ENCODE assay signal across 8 cellular contexts in the genomic region with DNA sequence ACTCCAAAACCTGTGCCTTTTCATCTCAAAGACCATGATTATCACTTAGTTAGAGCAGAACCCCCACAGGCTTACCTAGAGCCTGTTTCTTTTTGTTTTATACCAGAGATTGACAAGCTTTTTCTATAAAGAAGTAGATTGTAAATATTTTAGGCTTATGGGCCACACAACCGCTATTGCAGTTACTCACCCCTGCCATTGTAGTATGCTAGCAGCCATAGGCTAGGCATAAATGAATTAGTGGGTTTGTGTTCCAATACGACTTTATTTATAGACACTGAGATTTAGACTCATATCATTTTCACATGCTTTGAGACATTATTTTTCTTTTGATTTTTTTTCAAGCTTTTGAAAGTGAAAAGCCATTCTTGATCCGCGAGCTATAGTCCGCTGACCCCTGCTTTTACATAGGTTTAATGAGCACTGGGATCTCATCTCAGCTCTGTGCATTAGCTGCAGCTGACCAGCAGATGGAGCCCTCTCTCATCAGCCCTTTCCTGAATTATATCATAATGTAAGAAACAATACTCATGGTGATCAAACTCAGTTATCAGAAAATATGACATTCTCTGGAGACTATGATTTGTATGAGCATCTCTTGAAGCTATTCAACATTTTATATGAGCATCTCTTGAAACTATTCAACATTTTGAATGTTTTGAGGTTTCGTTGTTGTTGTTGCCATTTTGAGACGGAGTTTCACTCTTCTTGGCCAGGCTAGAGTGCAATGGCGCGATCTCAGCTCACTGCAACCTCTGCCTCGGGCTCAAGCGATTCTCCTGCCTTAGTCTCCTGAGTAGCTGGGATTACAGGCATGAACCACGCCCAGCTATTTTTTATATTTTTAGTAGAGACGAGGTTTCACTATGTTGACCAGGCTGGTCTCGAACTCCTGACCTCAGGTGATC.
DNase-seq lines count a peak whose midpoint lies in the region; ATAC-seq and TF ChIP-seq lines count a peak whose summit lies in the region.

No MANE protein-coding gene starts in this region.

- DNase-seq in Caki2 (ENCODE audit: low read depth) (peak; percentile 29), KBM-7 (peak; percentile 55), breast epithelium (ENCODE audit: low spot score in 2 of 2) (no peak), kidney glomerular epithelial cell (lab: John Stamatoyannopoulos, UW) (peak; percentile 40)
- DNase-seq in stimulated activated CD8-positive, alpha-beta memory T cell treated with anti-CD3 and anti-CD28 coated beads, Interleukin-7, amount 100 ng/mL, for 24 hours (ENCODE audit: low read depth): peak; percentile 1
- no peak for DNase-seq in central memory CD4-positive, alpha-beta T cell

- H3K9me3 ChIP-seq in SU-DHL-6 (ENCODE audit: insufficient read depth, low read length) (no peaks in the 10 kb centered on the region), breast epithelium (no peaks in the 10 kb centered on the region)

- no peaks in the 10 kb centered on the region for H3K79me2 ChIP-seq in SU-DHL-6 (ENCODE audit: insufficient read depth, low read length)

- in situ Hi-C loops in Caki2 (cut with HindIII; ENCODE audit: low pct_unique_long_range_greater_than_20kb, low sequenced_read_pairs) (no loop called here), KBM-7 (cut with MboI; ENCODE audit: low pct_unique_long_range_greater_than_20kb, low sequenced_read_pairs) (no loop called here)

- H3K4me1 ChIP-seq in breast epithelium: no peaks in the 10 kb centered on the region

- no peaks in the 10 kb centered on the region for H3F3A ChIP-seq in SU-DHL-6 (ENCODE audit: insufficient read depth)

- peak; percentile 88 for ATAC-seq in GM19395 (IDR thresholded peaks at IDR 0.05; ENCODE audit: unreplicated experiment)

- H3K36me3 ChIP-seq in SU-DHL-6 (ENCODE audit: low read length) (no peaks in the 10 kb centered on the region), breast epithelium (no peaks in the 10 kb centered on the region)

- H4K20me1 ChIP-seq in SU-DHL-6 (ENCODE audit: low read depth, low read length): no peaks in the 10 kb centered on the region

- H3K4me3 ChIP-seq in SU-DHL-6 (ENCODE audit: insufficient read depth, low read length, poor library complexity, severe bottlenecking) (no peak overlapping the region), breast epithelium (no peak overlapping the region)

- H3K9ac ChIP-seq in SU-DHL-6 (ENCODE audit: low read length): no peak overlapping the region

- no peaks in the 10 kb centered on the region for H3K9me2 ChIP-seq in SU-DHL-6 (replicated peaks; ENCODE audit: insufficient read depth, low read length)

- H3K27ac ChIP-seq in SU-DHL-6 (ENCODE audit: low read depth, low read length) (no peak overlapping the region), breast epithelium (no peak overlapping the region)

- H3K4me2 ChIP-seq in SU-DHL-6 (ENCODE audit: low read depth, low read length, poor library complexity, severe bottlenecking): no peak overlapping the region

- H3K27me3 ChIP-seq in SU-DHL-6 (ENCODE audit: low read length) (no peaks in the 10 kb centered on the region), breast epithelium (no peaks in the 10 kb centered on the region)

- intact Hi-C loops in breast epithelium (cut with DNase I; ENCODE audit: low total_unique reads): no loop called here

- TF ChIP-seq POLR2A in breast epithelium (IDR thresholded peaks at IDR 0.05): no peak

- TF ChIP-seq CTCF in SU-DHL-6 (IDR thresholded peaks at IDR 0.05; ENCODE audit: insufficient read depth, low read length, poor library complexity, severe bottlenecking): peak; percentile 81
- TF ChIP-seq CTCF in breast epithelium (IDR thresholded peaks at IDR 0.05): peak in 2 of 3 donors; percentile 38 to 66

- H2AFZ ChIP-seq in SU-DHL-6 (ENCODE audit: low read depth, low read length, severe bottlenecking): no peak overlapping the region

Comparison
In these comparisons a context has a peak if more than half of its experiments do, and no peak if none do; other contexts are left out.
1. DNase-seq: peak in Caki2 (single experiment), KBM-7 (single experiment), kidney glomerular epithelial cell (single experiment) and stimulated activated CD8-positive, alpha-beta memory T cell treated with anti-CD3 and anti-CD28 coated beads, Interleukin-7, amount 100 ng/mL, for 24 hours (single experiment); none in breast epithelium (0 of 2) and central memory CD4-positive, alpha-beta T cell (single experiment).